ENCODE assay signal across 1 cellular context in the genomic region with DNA sequence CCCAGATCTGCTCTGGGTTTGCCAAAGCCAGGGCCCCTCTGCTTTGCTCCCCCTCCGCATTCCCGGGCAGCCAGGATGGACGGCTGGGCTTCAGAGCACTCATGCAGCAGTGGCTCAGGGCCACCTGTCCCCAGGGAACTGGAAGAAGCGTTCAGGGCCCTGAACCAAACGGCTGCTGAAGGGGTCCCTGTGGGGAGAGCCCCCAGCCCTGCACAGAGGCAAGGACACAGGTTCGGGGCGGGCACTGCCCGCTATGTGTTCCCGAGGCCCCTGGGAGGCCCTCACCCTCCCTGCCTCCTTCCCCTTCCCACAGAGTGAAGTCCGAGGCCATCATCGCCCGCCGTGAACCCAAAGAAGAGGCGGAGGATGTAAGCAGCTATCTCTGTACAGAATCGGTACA.
TF ChIP-seq lines count a peak whose summit lies in the region.

No MANE protein-coding gene starts in this region.

TF ChIP-seq in HepG2, 621 proteins besides CTCF, POLR2A, EP300 and RAD21:
- TF ChIP-seq GABPA (IDR thresholded peaks at IDR 0.05; ENCODE audit: low read depth, low read length) (no peak), GABPA (CRISPR knock-in tag; IDR thresholded peaks at IDR 0.05; ENCODE audit: low read depth) (no peak), AGO2 (optimal IDR thresholded peaks at IDR 0.05; ENCODE audit: low read depth, low read length) (peak; percentile 26)
